ENCODE assay signal across 9 cellular contexts in genomic region chr3:5205165-5205941, GRCh38. TPM values are rescaled to one million over a fixed set of nuclear protein-coding genes. Genes with fewer than 3 reads are reported as not detected.
DNase-seq lines count a peak whose midpoint lies in the region; ATAC-seq and TF ChIP-seq lines count a peak whose summit lies in the region.
"Had no signal": no experiment of that assay in that cellular context is flagged by ENCODE, and none has a peak within 500 bp of the region (broad histone marks: within the 10 kb centered on the region; RNA-seq: fewer than 3 reads in every experiment).

No MANE protein-coding gene starts in this region.

- peaks cover 4 to 100% of the 10 kb centered on the region in 2 donors for H3K36me3 ChIP-seq in left lung

- no peaks in the 10 kb centered on the region for H3K9me3 ChIP-seq in left lung

- H3K27ac ChIP-seq in left lung, result no peak overlapping the region

- no peaks in the 10 kb centered on the region for H3K27me3 ChIP-seq in left lung

- DNase-seq in left lung, result no peak
- no peak for DNase-seq in putamen (ENCODE audit: low spot score)
- no peak for DNase-seq in epidermal melanocyte (ENCODE audit: insufficient read length, low spot score)
- no peak for DNase-seq in GDM1 (lab: John Stamatoyannopoulos, UW)
- no peak for DNase-seq in NCI-H2227 (lab: John Stamatoyannopoulos, UW; ENCODE audit: unreplicated experiment)

- TF ChIP-seq CTCF in left lung (IDR thresholded peaks at IDR 0.05), result no peak

- H3K4me1 ChIP-seq in left lung, result no peaks in the 10 kb centered on the region

- intact Hi-C loops in left lung (cut with DNase I), result no loop called here

- no peak overlapping the region for H3K4me3 ChIP-seq in left lung
- H3K4me3 ChIP-seq: skin epidermis had no signal

- ATAC-seq in GM18520 (IDR thresholded peaks at IDR 0.05; ENCODE audit: unreplicated experiment), result peak; percentile 98
- peak; percentile 97 for ATAC-seq in GM21447 (IDR thresholded peaks at IDR 0.05; ENCODE audit: unreplicated experiment)
- ATAC-seq in HG03460 (IDR thresholded peaks at IDR 0.05; ENCODE audit: unreplicated experiment), result peak; percentile 99
- ATAC-seq in left lung, result peak; percentile 30

RNA-seq across cellular contexts. Expression of gene EDEM1, which starts 17.8 kb away (rescaled TPM):
- 100 to 1,000 TPM; 103 to 104 TPM for total RNA-seq in left lung

Comparison
In these comparisons a context has a peak if more than half of its experiments do, and no peak if none do; other contexts are left out.
1. ATAC-seq: peak in every context shown above with its lines; median percentile 99 in HG03460; 98 in GM18520; 97 in GM21447; 30 in left lung.